9 cellular contexts compared by ENCODE assay signal in genomic region chrX:117743469-117744251, GRCh38.
DNase-seq lines count a peak whose midpoint lies in the region; ATAC-seq and TF ChIP-seq lines count a peak whose summit lies in the region.
"Had no signal": no experiment of that assay in that cellular context is flagged by ENCODE, and none has a peak within 500 bp of the region (broad histone marks: within the 10 kb centered on the region; RNA-seq: fewer than 3 reads in every experiment).

No MANE protein-coding gene starts in this region.

- no peak overlapping the region for H3K4me3 Mint-ChIP-seq in Calu3 (ENCODE audit: low read depth, unreplicated experiment)

- intact Hi-C loops in Calu3 (cut with micrococcal nuclease; ENCODE audit: unreplicated experiment), result no loop called here

- no peaks in the 10 kb centered on the region for H3K36me3 Mint-ChIP-seq in Calu3 (ENCODE audit: insufficient read depth, unreplicated experiment)

- H3K27me3 Mint-ChIP-seq in Calu3 (ENCODE audit: unreplicated experiment), result no peaks in the 10 kb centered on the region

- H3K4me1 Mint-ChIP-seq in Calu3 (ENCODE audit: low read depth, unreplicated experiment), result no peaks in the 10 kb centered on the region

- CTCF ChIA-PET in Calu3 (lab: Charles Lee), result no interaction called here

- no TSS peak for BruUV-seq in Calu3 (replicated peaks; lab: Mats Ljungman, UMichigan)

- peaks cover 7% of the 10 kb centered on the region for H3K9me3 Mint-ChIP-seq in Calu3 (ENCODE audit: low read depth, unreplicated experiment)

- peak; percentile 62 for ATAC-seq in HG02885 (IDR thresholded peaks at IDR 0.05; ENCODE audit: poor library complexity, unreplicated experiment)

- DNase-seq in ELF-1 (ENCODE audit: low read depth, low spot score) (peak; percentile 10), SK-N-DZ (ENCODE audit: low spot score) (peak; percentile 25), kidney tubule cell (ENCODE audit: low spot score) (peak; percentile 62), Calu3 (no peak), ureter (ENCODE audit: low spot score) (no peak), SW480 (ENCODE audit: low spot score) (no peak), NCI-H187 (lab: John Stamatoyannopoulos, UW) (no peak)
- DNase-seq: NCI-H446 treated with DMSO at 0.1 percent for 48 hours had no signal

- H3K27ac Mint-ChIP-seq in Calu3 (ENCODE audit: unreplicated experiment), result no peak overlapping the region

- TF ChIP-seq CTCF in Calu3 (IDR thresholded peaks at IDR 0.05; ENCODE audit: unreplicated experiment), result no peak

Comparison
In these comparisons a context has a peak if more than half of its experiments do, and no peak if none do; other contexts are left out.
1. DNase-seq: peak in ELF-1 (single experiment), SK-N-DZ (single experiment) and kidney tubule cell (single experiment); none in Calu3 (single experiment), ureter (single experiment), SW480 (single experiment) and NCI-H187 (0 of 2).